13 cellular contexts compared by ENCODE assay signal in genomic region chr14:68950111-68950510, GRCh38. TPM values are rescaled to one million over a fixed set of nuclear protein-coding genes. Genes with fewer than 3 reads are reported as not detected.
DNase-seq lines count a peak whose midpoint lies in the region; ATAC-seq and TF ChIP-seq lines count a peak whose summit lies in the region.
"Had no signal": no experiment of that assay in that cellular context is flagged by ENCODE, and none has a peak within 500 bp of the region (broad histone marks: within the 10 kb centered on the region; RNA-seq: fewer than 3 reads in every experiment).

No MANE protein-coding gene starts in this region.

- in situ Hi-C loops in transverse colon (cut with MboI; ENCODE audit: low pct_ligation_motif_present in 1 of 4, low pct_unique_long_range_greater_than_20kb in 1 of 4, low sequenced_read_pairs in 3 of 4): no loop called here

- no peak for TF ChIP-seq POLR2A in transverse colon (IDR thresholded peaks at IDR 0.05)

- H3K56ac ChIP-seq in mesendoderm (ENCODE audit: low read length): no peak overlapping the region

- H3K18ac ChIP-seq in mesendoderm (ENCODE audit: low read length): no peak overlapping the region

- H3K4me1 Mint-ChIP-seq in activated naive CD8-positive, alpha-beta T cell (ENCODE audit: low read depth): peaks cover 91% of the 10 kb centered on the region

- no peak overlapping the region for H2BK5ac ChIP-seq in mesendoderm (ENCODE audit: low read length)

- peaks cover 4% of the 10 kb centered on the region for H3K36me3 Mint-ChIP-seq in activated naive CD8-positive, alpha-beta T cell

- H3K4me1 ChIP-seq in heart right ventricle: peaks cover 71 to 100% (median 97%) of the 10 kb centered on the region in 9 donors
- H3K4me1 ChIP-seq in foreskin keratinocyte: peaks cover 88% of the 10 kb centered on the region
- H3K4me1 ChIP-seq in transverse colon: peaks cover 67 to 95% (median 79%) of the 10 kb centered on the region in 4 donors
- H3K4me1 ChIP-seq in mesendoderm (ENCODE audit: control insufficient read depth, low read depth, low read length): peaks cover 12% of the 10 kb centered on the region

- 75 to 93% methylated on average over 5 of the region's 5 CpGs for WGBS in heart right ventricle, 2 donors
- WGBS in transverse colon (ENCODE audit: low coverage in 1 of 2), 2 donors: 71 to 82% methylated on average over 4 to 5 of the region's 5 CpGs
- WGBS in mesendoderm (ENCODE audit: extremely low coverage, insufficient coverage, low lambda C conversion rate): no CpG with 5 or more reads among the region's 5 CpGs

- no peaks in the 10 kb centered on the region for H3K27me3 Mint-ChIP-seq in activated naive CD8-positive, alpha-beta T cell

- H2BK120ac ChIP-seq in mesendoderm (ENCODE audit: low read depth, low read length): no peak overlapping the region

- H4K8ac ChIP-seq in mesendoderm (ENCODE audit: low read depth, low read length): no peak overlapping the region

- no peak overlapping the region for H2BK15ac ChIP-seq in mesendoderm (replicated peaks; ENCODE audit: low read depth)

- ATAC-seq in heart right ventricle (no peak), left cardiac atrium (no peak), foreskin keratinocyte (no peak)

- H3K27ac ChIP-seq in heart right ventricle (peak overlapping the region in 7 of 10 donors; percentile 79 to 94 (median 85)), foreskin keratinocyte (peak overlapping the region; percentile 74), transverse colon (peak overlapping the region; percentile 93 to 99 (median 96)), mesendoderm (ENCODE audit: low read depth, low read length) (no peak overlapping the region)

- no peak overlapping the region for H2AK5ac ChIP-seq in mesendoderm (ENCODE audit: low read length)

- TF ChIP-seq CTCF in heart right ventricle (IDR thresholded peaks at IDR 0.05) (no peak), foreskin keratinocyte (conservative IDR thresholded peaks at IDR 0.05) (no peak), transverse colon (IDR thresholded peaks at IDR 0.05) (no peak)

- DNase-seq in heart right ventricle: no peak
- no peak for DNase-seq in left cardiac atrium
- peak in 1 of 2 donors; percentile 53 for DNase-seq in foreskin keratinocyte
- DNase-seq in transverse colon: no peak
- DNase-seq in activated CD4-positive, alpha-beta T cell treated with anti-CD3 and anti-CD28 coated beads for 1 hour: no peak
- DNase-seq in mesendoderm: no peak
- no peak for DNase-seq in hippocampal formation (lab: John Stamatoyannopoulos, UW)
- DNase-seq: activated T-cell treated with anti-CD3 and anti-CD28 coated beads, Interleukin-2, amount 50 U/mL, for 48 hours; C1 segment of cervical spinal cord; NCI-H187; stimulated activated CD4-positive, alpha-beta T cell treated with anti-CD3 and anti-CD28 coated beads, Interleukin-2, amount 100 ng/mL, for 24 hours; testis had no signal

- H3K4me3 Mint-ChIP-seq in activated naive CD8-positive, alpha-beta T cell: peak overlapping the region; percentile 51

- no peak overlapping the region for H4K5ac ChIP-seq in mesendoderm (ENCODE audit: low read length)

- H3K4me3 ChIP-seq in heart right ventricle (no peak overlapping the region), transverse colon (no peak overlapping the region), mesendoderm (ENCODE audit: low read length) (no peak overlapping the region)
- H3K4me3 ChIP-seq: testis had no signal

- intact Hi-C loops in heart right ventricle (cut with DNase I): no loop called here
- intact Hi-C loops in left cardiac atrium (cut with DNase I): no loop called here
- intact Hi-C loops in transverse colon (cut with DNase I; ENCODE audit: low total_unique reads): no loop called here

- no peak overlapping the region for H3K9ac ChIP-seq in mesendoderm (ENCODE audit: low read length)

- no peak overlapping the region for H3K4ac ChIP-seq in mesendoderm (ENCODE audit: low read depth, low read length)

- no peaks in the 10 kb centered on the region for H3K9me3 Mint-ChIP-seq in activated naive CD8-positive, alpha-beta T cell (ENCODE audit: low read depth)

- H3K36me3 ChIP-seq in heart right ventricle (no peaks in the 10 kb centered on the region), transverse colon (no peaks in the 10 kb centered on the region), mesendoderm (ENCODE audit: control insufficient read depth, insufficient read depth, low read length) (no peaks in the 10 kb centered on the region)

- H3K27me3 ChIP-seq in heart right ventricle (no peaks in the 10 kb centered on the region), foreskin keratinocyte (no peaks in the 10 kb centered on the region), transverse colon (no peaks in the 10 kb centered on the region), mesendoderm (ENCODE audit: insufficient read depth, low read length, poor library complexity) (no peaks in the 10 kb centered on the region)
- H3K27me3 ChIP-seq: testis had no signal

- H3K79me1 ChIP-seq in mesendoderm (ENCODE audit: low read length): peaks cover 36% of the 10 kb centered on the region

- peak overlapping the region; percentile 92 for H3K27ac Mint-ChIP-seq in activated naive CD8-positive, alpha-beta T cell

- no peak for TF ChIP-seq EP300 in transverse colon (IDR thresholded peaks at IDR 0.05; ENCODE audit: low read depth)

- H3K9me3 ChIP-seq in heart right ventricle: no peaks in the 10 kb centered on the region
- no peaks in the 10 kb centered on the region for H3K9me3 ChIP-seq in transverse colon
- H3K9me3 ChIP-seq: testis had no signal

- no peak overlapping the region for H3K23ac ChIP-seq in mesendoderm (ENCODE audit: low read length)

- peaks cover 86% of the 10 kb centered on the region for H3K79me2 ChIP-seq in mesendoderm (ENCODE audit: control insufficient read depth, insufficient read depth, low read length)

- no peak overlapping the region for H3K4me2 ChIP-seq in mesendoderm (ENCODE audit: low read length)

RNA-seq across cellular contexts. Expression of gene ACTN1, which starts 29.0 kb away (rescaled TPM):
- total RNA-seq in heart right ventricle (100 to 1,000 TPM in 6 of 10 donors, 10 to 100 TPM in 4; 82.5 to 235 (median 112) TPM), left cardiac atrium (100 to 1,000 TPM; 160 to 319 TPM), foreskin keratinocyte (687 and 748 TPM in 2 replicates), transverse colon (100 to 1,000 TPM; 127 to 403 (median 197) TPM)
- polyA plus RNA-seq in heart right ventricle (100 to 1,000 TPM in 1 of 2 donors, 10 to 100 TPM in 1; 67.2 to 104 TPM), foreskin keratinocyte (401 and 426 TPM in 2 replicates)
- 242 TPM for polyA plus RNA-seq in mesendoderm (2013, experiment 1 of 2)
- polyA plus RNA-seq in mesendoderm (2013, experiment 2 of 2): 251 TPM
